In the genomic region with DNA sequence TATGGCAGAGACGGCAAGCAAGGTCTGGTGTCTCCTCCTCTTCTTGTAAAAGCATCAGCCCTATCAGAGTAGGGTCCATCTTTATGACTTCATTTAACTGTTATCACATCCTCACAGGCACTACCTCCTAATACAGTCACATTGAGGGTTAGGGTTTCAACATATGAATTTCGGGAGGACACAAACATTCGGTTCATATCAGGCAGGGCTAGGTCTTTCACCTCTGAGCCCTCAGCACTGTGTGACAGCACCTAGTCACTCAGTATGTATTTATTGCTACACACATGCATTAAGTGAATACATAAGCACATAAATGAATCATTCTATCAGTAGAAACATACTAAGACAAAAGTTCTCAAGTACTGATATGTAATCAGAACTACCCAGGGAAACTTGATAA, we compare ENCODE assay signal across 1 cellular context.
TF ChIP-seq lines count a peak whose summit lies in the region.

No MANE protein-coding gene starts in this region.

TF ChIP-seq in H1, 55 proteins besides CTCF, POLR2A, EP300 and RAD21:
- TF ChIP-seq GABPA (IDR thresholded peaks at IDR 0.05; ENCODE audit: borderline replicate concordance, insufficient read depth, low read length), result no peak
- TF ChIP-seq, protein P1, sequence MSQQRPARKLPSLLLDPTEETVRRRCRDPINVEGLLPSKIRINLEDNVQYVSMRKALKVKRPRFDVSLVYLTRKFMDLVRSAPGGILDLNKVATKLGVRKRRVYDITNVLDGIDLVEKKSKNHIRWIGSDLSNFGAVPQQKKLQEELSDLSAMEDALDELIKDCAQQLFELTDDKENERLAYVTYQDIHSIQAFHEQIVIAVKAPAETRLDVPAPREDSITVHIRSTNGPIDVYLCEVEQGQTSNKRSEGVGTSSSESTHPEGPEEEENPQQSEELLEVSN (IDR thresholded peaks at IDR 0.05), result no peak
- TF ChIP-seq ASH2L (IDR thresholded peaks at IDR 0.05; ENCODE audit: low read length), result no peak
- TF ChIP-seq RXRA (IDR thresholded peaks at IDR 0.05; ENCODE audit: insufficient read depth, low read depth, low read length), result no peak
- no peak for TF ChIP-seq RNF2 (IDR thresholded peaks at IDR 0.05; ENCODE audit: borderline replicate concordance, low read depth, low read length, missing control alignments, poor library complexity, severe bottlenecking)
- no peak for TF ChIP-seq JUND (IDR thresholded peaks at IDR 0.05; ENCODE audit: low read length)
- TF ChIP-seq, protein P2, sequence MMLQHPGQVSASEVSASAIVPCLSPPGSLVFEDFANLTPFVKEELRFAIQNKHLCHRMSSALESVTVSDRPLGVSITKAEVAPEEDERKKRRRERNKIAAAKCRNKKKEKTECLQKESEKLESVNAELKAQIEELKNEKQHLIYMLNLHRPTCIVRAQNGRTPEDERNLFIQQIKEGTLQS (IDR thresholded peaks at IDR 0.05; ENCODE audit: insufficient read depth, low read depth, low read length), result no peak
- TF ChIP-seq GTF2F1 (IDR thresholded peaks at IDR 0.05; ENCODE audit: borderline replicate concordance, low read depth, low read length), result no peak
- no peak for TF ChIP-seq CTBP2 (IDR thresholded peaks at IDR 0.05; ENCODE audit: borderline replicate concordance, insufficient read depth, insufficient read length, low read length)
- no peak for TF ChIP-seq ZNF274 (IDR thresholded peaks at IDR 0.05; ENCODE audit: borderline replicate concordance, extremely low read depth, low read length)
- TF ChIP-seq, protein P3, sequence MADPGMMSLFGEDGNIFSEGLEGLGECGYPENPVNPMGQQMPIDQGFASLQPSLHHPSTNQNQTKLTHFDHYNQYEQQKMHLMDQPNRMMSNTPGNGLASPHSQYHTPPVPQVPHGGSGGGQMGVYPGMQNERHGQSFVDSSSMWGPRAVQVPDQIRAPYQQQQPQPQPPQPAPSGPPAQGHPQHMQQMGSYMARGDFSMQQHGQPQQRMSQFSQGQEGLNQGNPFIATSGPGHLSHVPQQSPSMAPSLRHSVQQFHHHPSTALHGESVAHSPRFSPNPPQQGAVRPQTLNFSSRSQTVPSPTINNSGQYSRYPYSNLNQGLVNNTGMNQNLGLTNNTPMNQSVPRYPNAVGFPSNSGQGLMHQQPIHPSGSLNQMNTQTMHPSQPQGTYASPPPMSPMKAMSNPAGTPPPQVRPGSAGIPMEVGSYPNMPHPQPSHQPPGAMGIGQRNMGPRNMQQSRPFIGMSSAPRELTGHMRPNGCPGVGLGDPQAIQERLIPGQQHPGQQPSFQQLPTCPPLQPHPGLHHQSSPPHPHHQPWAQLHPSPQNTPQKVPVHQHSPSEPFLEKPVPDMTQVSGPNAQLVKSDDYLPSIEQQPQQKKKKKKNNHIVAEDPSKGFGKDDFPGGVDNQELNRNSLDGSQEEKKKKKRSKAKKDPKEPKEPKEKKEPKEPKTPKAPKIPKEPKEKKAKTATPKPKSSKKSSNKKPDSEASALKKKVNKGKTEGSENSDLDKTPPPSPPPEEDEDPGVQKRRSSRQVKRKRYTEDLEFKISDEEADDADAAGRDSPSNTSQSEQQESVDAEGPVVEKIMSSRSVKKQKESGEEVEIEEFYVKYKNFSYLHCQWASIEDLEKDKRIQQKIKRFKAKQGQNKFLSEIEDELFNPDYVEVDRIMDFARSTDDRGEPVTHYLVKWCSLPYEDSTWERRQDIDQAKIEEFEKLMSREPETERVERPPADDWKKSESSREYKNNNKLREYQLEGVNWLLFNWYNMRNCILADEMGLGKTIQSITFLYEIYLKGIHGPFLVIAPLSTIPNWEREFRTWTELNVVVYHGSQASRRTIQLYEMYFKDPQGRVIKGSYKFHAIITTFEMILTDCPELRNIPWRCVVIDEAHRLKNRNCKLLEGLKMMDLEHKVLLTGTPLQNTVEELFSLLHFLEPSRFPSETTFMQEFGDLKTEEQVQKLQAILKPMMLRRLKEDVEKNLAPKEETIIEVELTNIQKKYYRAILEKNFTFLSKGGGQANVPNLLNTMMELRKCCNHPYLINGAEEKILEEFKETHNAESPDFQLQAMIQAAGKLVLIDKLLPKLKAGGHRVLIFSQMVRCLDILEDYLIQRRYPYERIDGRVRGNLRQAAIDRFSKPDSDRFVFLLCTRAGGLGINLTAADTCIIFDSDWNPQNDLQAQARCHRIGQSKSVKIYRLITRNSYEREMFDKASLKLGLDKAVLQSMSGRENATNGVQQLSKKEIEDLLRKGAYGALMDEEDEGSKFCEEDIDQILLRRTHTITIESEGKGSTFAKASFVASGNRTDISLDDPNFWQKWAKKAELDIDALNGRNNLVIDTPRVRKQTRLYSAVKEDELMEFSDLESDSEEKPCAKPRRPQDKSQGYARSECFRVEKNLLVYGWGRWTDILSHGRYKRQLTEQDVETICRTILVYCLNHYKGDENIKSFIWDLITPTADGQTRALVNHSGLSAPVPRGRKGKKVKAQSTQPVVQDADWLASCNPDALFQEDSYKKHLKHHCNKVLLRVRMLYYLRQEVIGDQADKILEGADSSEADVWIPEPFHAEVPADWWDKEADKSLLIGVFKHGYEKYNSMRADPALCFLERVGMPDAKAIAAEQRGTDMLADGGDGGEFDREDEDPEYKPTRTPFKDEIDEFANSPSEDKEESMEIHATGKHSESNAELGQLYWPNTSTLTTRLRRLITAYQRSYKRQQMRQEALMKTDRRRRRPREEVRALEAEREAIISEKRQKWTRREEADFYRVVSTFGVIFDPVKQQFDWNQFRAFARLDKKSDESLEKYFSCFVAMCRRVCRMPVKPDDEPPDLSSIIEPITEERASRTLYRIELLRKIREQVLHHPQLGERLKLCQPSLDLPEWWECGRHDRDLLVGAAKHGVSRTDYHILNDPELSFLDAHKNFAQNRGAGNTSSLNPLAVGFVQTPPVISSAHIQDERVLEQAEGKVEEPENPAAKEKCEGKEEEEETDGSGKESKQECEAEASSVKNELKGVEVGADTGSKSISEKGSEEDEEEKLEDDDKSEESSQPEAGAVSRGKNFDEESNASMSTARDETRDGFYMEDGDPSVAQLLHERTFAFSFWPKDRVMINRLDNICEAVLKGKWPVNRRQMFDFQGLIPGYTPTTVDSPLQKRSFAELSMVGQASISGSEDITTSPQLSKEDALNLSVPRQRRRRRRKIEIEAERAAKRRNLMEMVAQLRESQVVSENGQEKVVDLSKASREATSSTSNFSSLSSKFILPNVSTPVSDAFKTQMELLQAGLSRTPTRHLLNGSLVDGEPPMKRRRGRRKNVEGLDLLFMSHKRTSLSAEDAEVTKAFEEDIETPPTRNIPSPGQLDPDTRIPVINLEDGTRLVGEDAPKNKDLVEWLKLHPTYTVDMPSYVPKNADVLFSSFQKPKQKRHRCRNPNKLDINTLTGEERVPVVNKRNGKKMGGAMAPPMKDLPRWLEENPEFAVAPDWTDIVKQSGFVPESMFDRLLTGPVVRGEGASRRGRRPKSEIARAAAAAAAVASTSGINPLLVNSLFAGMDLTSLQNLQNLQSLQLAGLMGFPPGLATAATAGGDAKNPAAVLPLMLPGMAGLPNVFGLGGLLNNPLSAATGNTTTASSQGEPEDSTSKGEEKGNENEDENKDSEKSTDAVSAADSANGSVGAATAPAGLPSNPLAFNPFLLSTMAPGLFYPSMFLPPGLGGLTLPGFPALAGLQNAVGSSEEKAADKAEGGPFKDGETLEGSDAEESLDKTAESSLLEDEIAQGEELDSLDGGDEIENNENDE (IDR thresholded peaks at IDR 0.05; ENCODE audit: insufficient replicate concordance, low read length), result no peak
- no peak for TF ChIP-seq CHD1 (IDR thresholded peaks at IDR 0.05; ENCODE audit: low read depth, low read length)
- no peak for TF ChIP-seq BCL11A (IDR thresholded peaks at IDR 0.05; ENCODE audit: low read depth in 2 of 2, low read length in 2 of 2)
- TF ChIP-seq RFX5 (IDR thresholded peaks at IDR 0.05; ENCODE audit: borderline replicate concordance, low read depth, low read length), result no peak
